21 cellular contexts compared by ENCODE assay signal in genomic region chr3:151372063-151372820, GRCh38. TPM values are rescaled to one million over a fixed set of nuclear protein-coding genes. Genes with fewer than 3 reads are reported as not detected.
DNase-seq lines count a peak whose midpoint lies in the region; ATAC-seq and TF ChIP-seq lines count a peak whose summit lies in the region.
"Had no signal": no experiment of that assay in that cellular context is flagged by ENCODE, and none has a peak within 500 bp of the region (broad histone marks: within the 10 kb centered on the region; RNA-seq: fewer than 3 reads in every experiment).

No MANE protein-coding gene starts in this region.

- no peak overlapping the region for H3K4ac ChIP-seq in mesenchymal stem cell (ENCODE audit: low read depth in 1 of 2, low read length in 2 of 2)

- H4K20me1 ChIP-seq in SK-N-SH (ENCODE audit: insufficient read depth): no peaks in the 10 kb centered on the region
- H4K20me1 ChIP-seq: BLaER1 treated with 17β-estradiol and CSF1 and Interleukin-3, amounts not matched to agents 10 nM and 100 nM had no signal

- no peaks in the 10 kb centered on the region for H3K9me2 ChIP-seq in SK-N-SH

- intact Hi-C loops in natural killer cell (cut with micrococcal nuclease): no loop called here

- DNase-seq in AG10803 (ENCODE audit: low read depth): peak; percentile 43
- peak; percentile 11 for DNase-seq in HFFc6
- DNase-seq in cardiac fibroblast (ENCODE audit: low read depth in 2 of 2): peak; percentile 21 to 42
- DNase-seq in mesenchymal stem cell: no peak
- DNase-seq in SK-N-SH: no peak
- DNase-seq in hypothalamus (lab: John Stamatoyannopoulos, UW): no peak
- DNase-seq in natural killer cell: no peak
- DNase-seq: CD8-positive, alpha-beta memory T cell; DMS53; NCI-H1417 treated with DMSO at 0.1 percent for 48 hours; NCI-H2029; NCI-H2171 treated with DMSO at 0.1 percent for 48 hours; NCI-H748 treated with DMSO at 0.1 percent for 48 hours; Right ventricle myocardium superior had no signal

- H2AFZ ChIP-seq in mesenchymal stem cell (ENCODE audit: low read depth, low read length): no peak overlapping the region
- H2AFZ ChIP-seq in SK-N-SH (ENCODE audit: low read depth): no peak overlapping the region

- H3K27me3 Mint-ChIP-seq in HFFc6 (ENCODE audit: insufficient read depth) (no peaks in the 10 kb centered on the region), natural killer cell (ENCODE audit: low read depth in 2 of 2) (no peaks in the 10 kb centered on the region)

- no peak for TF ChIP-seq EP300 in SK-N-SH (IDR thresholded peaks at IDR 0.05; ENCODE audit: borderline replicate concordance in 1 of 2, low read depth in 1 of 2, low read length in 1 of 2)

- H3K79me1 ChIP-seq in mesenchymal stem cell (replicated peaks; ENCODE audit: low read length, poor library complexity, severe bottlenecking): no peaks in the 10 kb centered on the region

- WGBS in mesenchymal stem cell: 77% methylated on average over 2 of the region's 4 CpGs
- WGBS in SK-N-SH (ENCODE audit: low lambda C conversion rate): 50% methylated on average over 4 of the region's 4 CpGs

- H3K4me1 ChIP-seq in mesenchymal stem cell (ENCODE audit: control insufficient read depth, insufficient read depth, low read depth, low read length): peaks cover 2% of the 10 kb centered on the region
- H3K4me1 ChIP-seq in SK-N-SH (ENCODE audit: control insufficient read depth in 1 of 2, insufficient read depth in 2 of 2, low read depth in 1 of 2, low read length in 1 of 2): no peaks in the 10 kb centered on the region
- H3K4me1 ChIP-seq: BLaER1 treated with 17β-estradiol and CSF1 and Interleukin-3, amounts not matched to agents 10 nM and 100 nM had no signal

- H3K4me3 ChIP-seq in AG10803 (ENCODE audit: low read length) (no peak overlapping the region), cardiac fibroblast (replicated peaks in 1 of 2; ENCODE audit: low read depth in 2 of 2, low read length in 2 of 2) (no peak overlapping the region), mesenchymal stem cell (ENCODE audit: insufficient read depth in 1 of 2, low read depth in 1 of 2, low read length in 2 of 2) (no peak overlapping the region), SK-N-SH (ENCODE audit: low read depth in 2 of 2, low read length in 1 of 2) (no peak overlapping the region)
- H3K4me3 ChIP-seq: BLaER1 treated with 17β-estradiol and CSF1 and Interleukin-3, amounts not matched to agents 10 nM and 100 nM had no signal

- H3K9me3 ChIP-seq in mesenchymal stem cell (ENCODE audit: control insufficient read depth, low read length): no peaks in the 10 kb centered on the region
- 0 out of 2 replicates have a peak, but pooled peaks cover 8% of the 10 kb centered on the region for H3K9me3 ChIP-seq in SK-N-SH
- H3K9me3 ChIP-seq: BLaER1 treated with 17β-estradiol and CSF1 and Interleukin-3, amounts not matched to agents 10 nM and 100 nM had no signal

- no peak overlapping the region for H2BK15ac ChIP-seq in mesenchymal stem cell (ENCODE audit: low read depth, poor library complexity, severe bottlenecking)

- H3K36me3 ChIP-seq in mesenchymal stem cell (ENCODE audit: control insufficient read depth in 1 of 2, insufficient read depth in 2 of 2, low read depth in 1 of 2, low read length in 2 of 2) (no peaks in the 10 kb centered on the region), SK-N-SH (replicated peaks in 1 of 2; ENCODE audit: control insufficient read depth in 1 of 2, insufficient read depth in 2 of 2, low read length in 1 of 2) (no peaks in the 10 kb centered on the region)

- H3K4me3 Mint-ChIP-seq in HFFc6 (no peak overlapping the region; the same call in 1 of the 2 replicates), natural killer cell (no peak overlapping the region)
- H3K4me3 Mint-ChIP-seq: CD8-positive, alpha-beta memory T cell had no signal

- H3K23ac ChIP-seq in mesenchymal stem cell (ENCODE audit: low read length in 2 of 2): no peak overlapping the region

- ATAC-seq in natural killer cell: no peak
- ATAC-seq in GM18870 (IDR thresholded peaks at IDR 0.05; ENCODE audit: unreplicated experiment): no peak

- H3K9me3 Mint-ChIP-seq in HFFc6 (no peaks in the 10 kb centered on the region), natural killer cell (no peaks in the 10 kb centered on the region)
- H3K9me3 Mint-ChIP-seq: CD8-positive, alpha-beta memory T cell had no signal

- H3F3A ChIP-seq in SK-N-SH (replicated peaks; ENCODE audit: insufficient read depth): no peaks in the 10 kb centered on the region

- no peak overlapping the region for H3K18ac ChIP-seq in mesenchymal stem cell (ENCODE audit: low read depth in 1 of 2, low read length in 2 of 2)

- CTCF ChIA-PET in SK-N-SH (lab: Yijun Ruan, JAX): no interaction called here

- H4K8ac ChIP-seq in mesenchymal stem cell (ENCODE audit: low read length): no peak overlapping the region

- POLR2A ChIA-PET in SK-N-SH (lab: Yijun Ruan, JAX): no interaction called here

- H3K27ac ChIP-seq in mesenchymal stem cell (ENCODE audit: low read length, poor library complexity, severe bottlenecking) (no peak overlapping the region), SK-N-SH (ENCODE audit: low read depth in 2 of 2, low read length in 1 of 2) (no peak overlapping the region)
- H3K27ac ChIP-seq: BLaER1 treated with 17β-estradiol and CSF1 and Interleukin-3, amounts not matched to agents 10 nM and 100 nM; KMS-11 had no signal

- no peaks in the 10 kb centered on the region for H3K79me2 ChIP-seq in SK-N-SH (ENCODE audit: insufficient read depth)

- TF ChIP-seq CTCF in AG10803 (conservative IDR thresholded peaks at IDR 0.05; ENCODE audit: low read length) (no peak), HFFc6 (IDR thresholded peaks at IDR 0.05) (no peak), cardiac fibroblast (IDR thresholded peaks at IDR 0.05; ENCODE audit: low read depth, low read length) (no peak), SK-N-SH (IDR thresholded peaks at IDR 0.05) (no peak), natural killer cell (IDR thresholded peaks at IDR 0.05) (no peak)

- H2BK120ac ChIP-seq in mesenchymal stem cell (ENCODE audit: low read depth, low read length): no peak overlapping the region

- H2AK5ac ChIP-seq in mesenchymal stem cell (ENCODE audit: low read length, severe bottlenecking): no peak overlapping the region

- no peak overlapping the region for H4K91ac ChIP-seq in mesenchymal stem cell (ENCODE audit: low read length)

- TF ChIP-seq RAD21 in SK-N-SH (IDR thresholded peaks at IDR 0.05; ENCODE audit: low read length): no peak

- H3K4me1 Mint-ChIP-seq in HFFc6 (ENCODE audit: low read depth) (peaks cover 19% of the 10 kb centered on the region), natural killer cell (no peaks in the 10 kb centered on the region)
- H3K4me1 Mint-ChIP-seq: CD8-positive, alpha-beta memory T cell had no signal

- H3K36me3 Mint-ChIP-seq in HFFc6 (ENCODE audit: low read depth): no peaks in the 10 kb centered on the region
- no peaks in the 10 kb centered on the region for H3K36me3 Mint-ChIP-seq in natural killer cell
- H3K36me3 Mint-ChIP-seq: CD8-positive, alpha-beta memory T cell had no signal

- peak overlapping the region; percentile 40 for H3K9ac ChIP-seq in mesenchymal stem cell (ENCODE audit: low read length)
- no peak overlapping the region for H3K9ac ChIP-seq in SK-N-SH
- H3K9ac ChIP-seq: BLaER1 treated with 17β-estradiol and CSF1 and Interleukin-3, amounts not matched to agents 10 nM and 100 nM; KMS-11 had no signal

- no peak overlapping the region for H2BK12ac ChIP-seq in mesenchymal stem cell (ENCODE audit: low read length in 2 of 2)

- no peak overlapping the region for H3K14ac ChIP-seq in mesenchymal stem cell (ENCODE audit: low read length in 2 of 2)

- peak overlapping the region; percentile 53 for H3K27ac Mint-ChIP-seq in HFFc6
- no peak overlapping the region for H3K27ac Mint-ChIP-seq in natural killer cell
- H3K27ac Mint-ChIP-seq: CD8-positive, alpha-beta memory T cell had no signal

- H3K27me3 ChIP-seq in mesenchymal stem cell (ENCODE audit: control insufficient read depth in 1 of 2, insufficient read depth in 1 of 2, low read length in 2 of 2) (no peaks in the 10 kb centered on the region), SK-N-SH (ENCODE audit: insufficient read depth) (no peaks in the 10 kb centered on the region)
- H3K27me3 ChIP-seq: BLaER1 treated with 17β-estradiol and CSF1 and Interleukin-3, amounts not matched to agents 10 nM and 100 nM had no signal

- no peak overlapping the region for H3K4me2 ChIP-seq in mesenchymal stem cell (ENCODE audit: low read length, poor library complexity, severe bottlenecking)
- no peak overlapping the region for H3K4me2 ChIP-seq in SK-N-SH
- H3K4me2 ChIP-seq: BLaER1 treated with 17β-estradiol and CSF1 and Interleukin-3, amounts not matched to agents 10 nM and 100 nM; KMS-11 had no signal

- H2BK5ac ChIP-seq in mesenchymal stem cell (ENCODE audit: low read depth, low read length, poor library complexity, severe bottlenecking): no peak overlapping the region

TF ChIP-seq in SK-N-SH, 30 proteins besides CTCF, POLR2A, EP300 and RAD21 (continues in another document):
- no peak for TF ChIP-seq POLR2AphosphoS5 (IDR thresholded peaks at IDR 0.05; ENCODE audit: low read depth, low read length)
- TF ChIP-seq MXI1 (IDR thresholded peaks at IDR 0.05; ENCODE audit: low read depth, low read length): no peak

RNA-seq across cellular contexts. Expression of gene P2RY12, which starts 12.3 kb away (rescaled TPM):
- not detected for total RNA-seq in HFFc6 (2021; fragmentation: NEBNext Ultra II Directional; extraction: Animal tissue kit (Norgen Biotek cat#: 25700))
- polyA plus RNA-seq in mesenchymal stem cell (2013, experiment 1 of 2): not detected
- polyA plus RNA-seq in mesenchymal stem cell (2013, experiment 2 of 2): 0.04 TPM
- polyA plus RNA-seq in SK-N-SH (2012; rRNA removed): not detected in 2 replicates
- not detected in 2 replicates for polyA plus RNA-seq in SK-N-SH (2012; cell fraction: cytosol; rRNA removed)
- polyA plus RNA-seq in SK-N-SH (2012; cell fraction: nucleus; rRNA removed): not detected in 2 replicates
- 1 to 10 TPM in 2 of 3 donors, under 1 TPM in 1; 0.52 to 1.6 (median 1.3) TPM for total RNA-seq in natural killer cell
- total RNA-seq: A172; CD8-positive, alpha-beta memory T cell; HT-29; NCI-H460 had no signal
- polyA plus RNA-seq: CD8-positive, alpha-beta memory T cell had no signal

RNA-seq across cellular contexts. Expression of gene P2RY13, which starts 42.9 kb away (rescaled TPM):
- total RNA-seq in HFFc6 (2021; fragmentation: NEBNext Ultra II Directional; extraction: Animal tissue kit (Norgen Biotek cat#: 25700)): not detected
- not detected for polyA plus RNA-seq in mesenchymal stem cell (2013, experiment 1 of 2)
- not detected for polyA plus RNA-seq in mesenchymal stem cell (2013, experiment 2 of 2)
- polyA plus RNA-seq in SK-N-SH (2012; rRNA removed): not detected in 2 replicates
- polyA plus RNA-seq in SK-N-SH (2012; cell fraction: cytosol; rRNA removed): not detected in 2 replicates
- not detected in 2 replicates for polyA plus RNA-seq in SK-N-SH (2012; cell fraction: nucleus; rRNA removed)
- 1 to 10 TPM in 1 of 3 donors, under 1 TPM in 2; 0.59 to 6.5 (median 0.88) TPM for total RNA-seq in natural killer cell
- total RNA-seq: A172; CD8-positive, alpha-beta memory T cell; HT-29; NCI-H460; OCI-LY7 had no signal
- polyA plus RNA-seq: CD8-positive, alpha-beta memory T cell had no signal

RNA-seq across cellular contexts. Expression of gene GPR87, which starts 55.6 kb away (rescaled TPM):
- total RNA-seq in HFFc6 (2021; fragmentation: NEBNext Ultra II Directional; extraction: Animal tissue kit (Norgen Biotek cat#: 25700)): not detected
- 0.07 TPM for polyA plus RNA-seq in mesenchymal stem cell (2013, experiment 1 of 2)
- polyA plus RNA-seq in mesenchymal stem cell (2013, experiment 2 of 2): 0.11 TPM
- 2.3 and 2.4 TPM in 2 replicates for polyA plus RNA-seq in SK-N-SH (2012; rRNA removed)
- 2.5 and 3.1 TPM in 2 replicates for polyA plus RNA-seq in SK-N-SH (2012; cell fraction: cytosol; rRNA removed)
- polyA plus RNA-seq in SK-N-SH (2012; cell fraction: nucleus; rRNA removed): 0.88 and 1.9 TPM in 2 replicates
- not detected for total RNA-seq in natural killer cell
- total RNA-seq: A172, NCI-H460, OCI-LY7, Right ventricle myocardium superior had no signal
- polyA plus RNA-seq: CD8-positive, alpha-beta memory T cell had no signal

Comparison
In these comparisons a context has a peak if more than half of its experiments do, and no peak if none do; other contexts are left out.
1. DNase-seq: peak in AG10803 (single experiment), HFFc6 (single experiment) and cardiac fibroblast (2 of 2); none in mesenchymal stem cell (single experiment), SK-N-SH (single experiment), hypothalamus (0 of 51) and natural killer cell (single experiment).